17 cellular contexts compared by ENCODE assay signal in genomic region chr1:14261395-14261794, GRCh38.
DNase-seq lines count a peak whose midpoint lies in the region; ATAC-seq and TF ChIP-seq lines count a peak whose summit lies in the region.
"Had no signal": no experiment of that assay in that cellular context is flagged by ENCODE, and none has a peak within 500 bp of the region (broad histone marks: within the 10 kb centered on the region; RNA-seq: fewer than 3 reads in every experiment).

No MANE protein-coding gene starts in this region.

- no peak overlapping the region for H2AFZ ChIP-seq in mesenchymal stem cell (ENCODE audit: low read depth, low read length)

- peaks cover 0 to 4% of the 10 kb centered on the region in 2 donors for H3K4me1 ChIP-seq in left lung
- no peaks in the 10 kb centered on the region for H3K4me1 ChIP-seq in mesenchymal stem cell (ENCODE audit: control insufficient read depth, insufficient read depth, low read depth, low read length)

- H3K27me3 ChIP-seq in left lung (no peaks in the 10 kb centered on the region), mesenchymal stem cell (ENCODE audit: control insufficient read depth in 1 of 2, insufficient read depth in 1 of 2, low read length in 2 of 2) (peaks cover 0 to 11% of the 10 kb centered on the region in 2 experiments)
- H3K27me3 ChIP-seq: BE2C had no signal

- no peak overlapping the region for H3K4me2 ChIP-seq in mesenchymal stem cell (ENCODE audit: low read length, poor library complexity, severe bottlenecking)

- H2BK5ac ChIP-seq in mesenchymal stem cell (ENCODE audit: low read depth, low read length, poor library complexity, severe bottlenecking) = no peak overlapping the region

- H3K4me3 ChIP-seq in left lung (no peak overlapping the region), mesenchymal stem cell (ENCODE audit: insufficient read depth in 1 of 2, low read depth in 1 of 2, low read length in 2 of 2) (no peak overlapping the region)

- no peaks in the 10 kb centered on the region for H3K79me1 ChIP-seq in mesenchymal stem cell (replicated peaks; ENCODE audit: low read length, poor library complexity, severe bottlenecking)

- no peak overlapping the region for H4K91ac ChIP-seq in mesenchymal stem cell (ENCODE audit: low read length)

- H3K4ac ChIP-seq in mesenchymal stem cell (ENCODE audit: low read depth in 1 of 2, low read length in 2 of 2) = no peak overlapping the region

- H4K8ac ChIP-seq in mesenchymal stem cell (ENCODE audit: low read length) = no peak overlapping the region

- peak overlapping the region; percentile 22 for H3K27ac ChIP-seq in angular gyrus (ENCODE audit: low read depth, low read length)
- no peak overlapping the region for H3K27ac ChIP-seq in left lung
- H3K27ac ChIP-seq in mesenchymal stem cell (ENCODE audit: low read length, poor library complexity, severe bottlenecking) = no peak overlapping the region

- H2BK120ac ChIP-seq in mesenchymal stem cell (ENCODE audit: low read depth, low read length) = no peak overlapping the region

- TF ChIP-seq CTCF in left lung (IDR thresholded peaks at IDR 0.05) = no peak

- DNase-seq in NCI-H748 (lab: John Stamatoyannopoulos, UW; ENCODE audit: unreplicated experiment) (peak; percentile 51), NCI-H748 treated with DMSO at 0.1 percent for 48 hours (lab: John Stamatoyannopoulos, UW) (no peak), left lung (no peak), hepatic stellate cell (ENCODE audit: low spot score) (no peak), GOT3 (lab: John Stamatoyannopoulos, UW) (no peak), mesenchymal stem cell (no peak)
- DNase-seq: BE2C, DMS79, H7, Karpas-422, MV-4-11, NCI-H1417, NCI-H2029, NCI-H524, PC-3, Right ventricle myocardium superior had no signal

- H3K9me3 ChIP-seq in left lung (no peaks in the 10 kb centered on the region), mesenchymal stem cell (ENCODE audit: control insufficient read depth, low read length) (no peaks in the 10 kb centered on the region)
- H3K9me3 ChIP-seq: BE2C had no signal

- no peak overlapping the region for H3K18ac ChIP-seq in mesenchymal stem cell (ENCODE audit: low read depth in 1 of 2, low read length in 2 of 2)

- no peak overlapping the region for H2BK15ac ChIP-seq in mesenchymal stem cell (ENCODE audit: low read depth, poor library complexity, severe bottlenecking)

- H2BK12ac ChIP-seq in mesenchymal stem cell (ENCODE audit: low read length in 2 of 2) = no peak overlapping the region

- no peak overlapping the region for H3K14ac ChIP-seq in mesenchymal stem cell (ENCODE audit: low read length in 2 of 2)

- H3K36me3 ChIP-seq in left lung (no peaks in the 10 kb centered on the region), mesenchymal stem cell (ENCODE audit: control insufficient read depth in 1 of 2, insufficient read depth in 2 of 2, low read depth in 1 of 2, low read length in 2 of 2) (no peaks in the 10 kb centered on the region)
- H3K36me3 ChIP-seq: BE2C had no signal

- H2AK5ac ChIP-seq in mesenchymal stem cell (ENCODE audit: low read length, severe bottlenecking) = no peak overlapping the region

- peak; percentile 41 for ATAC-seq in left lung
- ATAC-seq: PC-3 had no signal

- no peak overlapping the region for H3K9ac ChIP-seq in mesenchymal stem cell (ENCODE audit: low read length)

- intact Hi-C loops in left lung (cut with DNase I) = no loop called here

- WGBS in mesenchymal stem cell = 59% methylated on average over 10 of the region's 11 CpGs

- no peak overlapping the region for H3K23ac ChIP-seq in mesenchymal stem cell (ENCODE audit: low read length in 2 of 2)
